8 cellular contexts compared by ENCODE assay signal in the genomic region with DNA sequence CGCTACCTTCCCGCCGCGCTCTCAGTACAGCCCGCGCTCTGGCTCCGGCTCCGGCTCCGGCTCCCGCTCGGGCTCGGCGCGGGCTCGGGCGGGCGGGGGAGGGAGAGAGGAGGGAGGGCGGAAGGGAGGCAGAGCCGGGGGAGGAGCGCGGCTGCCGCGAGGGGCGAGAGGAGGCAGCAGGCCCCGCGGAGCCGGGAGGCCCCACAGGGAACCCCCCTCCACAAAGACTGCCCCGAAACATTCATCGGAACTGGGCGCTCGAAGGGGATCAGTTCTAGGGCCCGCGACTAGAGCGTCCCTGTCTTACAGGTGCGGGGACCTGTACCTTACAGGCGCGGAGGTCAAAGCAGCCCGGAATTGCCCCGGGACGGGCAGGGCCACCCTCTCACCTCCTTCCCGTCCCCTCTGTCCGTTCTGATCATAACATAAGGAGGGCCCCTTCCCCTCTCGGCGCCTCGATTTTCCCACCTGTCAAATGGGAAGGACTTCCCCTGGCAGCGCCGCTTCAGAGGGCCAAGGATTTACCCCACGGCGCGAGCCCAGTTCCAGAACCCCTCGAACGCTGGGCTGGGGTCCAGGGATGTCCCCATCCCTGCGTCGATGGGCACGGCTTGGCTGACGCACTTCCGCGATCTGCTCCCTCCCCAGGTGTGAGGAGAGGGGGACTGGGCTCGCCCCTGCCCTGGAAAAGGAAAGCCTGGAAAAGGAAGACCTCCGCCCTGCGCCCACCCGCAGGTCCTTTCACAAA. TPM values are rescaled to one million over a fixed set of nuclear protein-coding genes. Genes with fewer than 3 reads are reported as not detected.
DNase-seq lines count a peak whose midpoint lies in the region; ATAC-seq, FAIRE-seq and TF ChIP-seq lines count a peak whose summit lies in the region.

SHISA8 (minus strand) TSS at position 40 of the 748 bp plus-strand sequence. CDS start 407 bp downstream, outside the sequence.

- peaks cover 56% of the 10 kb centered on the region for H3K27me3 Mint-ChIP-seq in T-helper 1 cell treated with Interleukin-12 subunit alpha and Interleukin-12 subunit beta and Interleukin-4 antibody, amounts not matched to agents 30 μg/mL and 1 μg/mL, for 36 hours (ENCODE audit: low read depth)

- no peak for TF ChIP-seq RAD21 in GM12878 (IDR thresholded peaks at IDR 0.05; ENCODE audit: insufficient read depth, low read depth, low read length)

- SMC1A ChIA-PET in GM12878 (lab: Charles Lee; ENCODE audit: uncharacterized antibody, unreplicated experiment): interaction anchor here (1.5 to 15.4 kb wide), 2 partner anchors 24 to 26 kb away, joined by 5 to 321 read pairs; no protein-coding TSS in a partner anchor

- POLR2A ChIA-PET in GM12878 (lab: Charles Lee): interaction anchor here (0.6 to 15.3 kb wide), 8 partner anchors 9 to 115 kb away, joined by 3 to 599 read pairs (median 4); partner anchors contain the start of genes CCDC134 and CENPM

- peaks cover 6 to 12% of the 10 kb centered on the region in 2 experiments; a peak in 3 of 4 replicates for H3K27me3 ChIP-seq in GM12878 (replicated peaks in 1 of 2; ENCODE audit: control insufficient read depth in 2 of 2, insufficient read depth in 2 of 2, low read length in 1 of 2)
- peaks cover 7 to 41% of the 10 kb centered on the region in 2 donors for H3K27me3 ChIP-seq in right lobe of liver

- H3K9me3 Mint-ChIP-seq in T-helper 1 cell treated with Interleukin-12 subunit alpha and Interleukin-12 subunit beta and Interleukin-4 antibody, amounts not matched to agents 30 μg/mL and 1 μg/mL, for 36 hours: no peaks in the 10 kb centered on the region

- H3K9ac ChIP-seq in GM12878 (ENCODE audit: control insufficient read depth, insufficient read depth, low read length): peak within 1 kb of the TSS; percentile 51; the same call in 1 of the 2 replicates

- intact Hi-C loops in GM12878 (cut with micrococcal nuclease; ENCODE audit: unreplicated experiment) (no loop called here), right lobe of liver (cut with DNase I) (no loop called here)

- H3K4me3 ChIP-seq in GM12878 (peak within 1 kb of the TSS; percentile 55; the same call in 1 of the 2 replicates), right lobe of liver (peak within 1 kb of the TSS in 1 of 3 donors; percentile 33)

- BruUV-seq in GM12878 (replicated peaks; lab: Mats Ljungman, UMichigan): no TSS peak

- H3K4me2 ChIP-seq in GM12878 (ENCODE audit: control insufficient read depth, insufficient read depth): peak within 1 kb of the TSS; percentile 89

- peaks cover 41% of the 10 kb centered on the region for H3K4me1 ChIP-seq in GM12878 (ENCODE audit: control insufficient read depth, insufficient read depth, low read length)
- H3K4me1 ChIP-seq in right lobe of liver: peaks cover 0 to 18% (median 0%) of the 10 kb centered on the region in 4 donors

- no peak for TF ChIP-seq CTCF in GM12878 (IDR thresholded peaks at IDR 0.05 in 2 of 3, conservative IDR thresholded peaks at IDR 0.05 in 1 of 3; ENCODE audit: control insufficient read depth in 2 of 3, extremely low read depth in 1 of 3, insufficient read depth in 1 of 3, low read depth in 3 of 3, low read length in 3 of 3)
- TF ChIP-seq CTCF in right lobe of liver (IDR thresholded peaks at IDR 0.05): no peak

- no peaks in the 10 kb centered on the region for H3K9me3 ChIP-seq in GM12878 (replicated peaks; ENCODE audit: control insufficient read depth, insufficient read depth, low read length)
- no peaks in the 10 kb centered on the region for H3K9me3 ChIP-seq in right lobe of liver

- CTCF ChIA-PET in GM12878 (lab: Yijun Ruan, JAX): interaction anchor here (1.3 to 2.0 kb wide), 3 partner anchors 10 to 53 kb away, joined by 4 read pairs; no protein-coding TSS in a partner anchor

- peak; percentile 71 for DNase-seq in DMS53 (lab: John Stamatoyannopoulos, UW)
- DNase-seq in DMS53 treated with DMSO at 0.1 percent for 48 hours (lab: John Stamatoyannopoulos, UW; ENCODE audit: unreplicated experiment): no peak
- DNase-seq in GM12878 (ENCODE audit: low read depth, low spot score): no peak
- DNase-seq in right lobe of liver: peak in 1 of 3 donors; percentile 56
- DNase-seq in stimulated activated CD8-positive, alpha-beta memory T cell treated with anti-CD3 and anti-CD28 coated beads, Interleukin-4, amount 100 ng/mL, for 4 hours (ENCODE audit: low read depth in 2 of 2, low spot score in 1 of 2): peak; percentile 33 to 47

- in situ Hi-C loops in GM12878 (cut with MboI): no loop called here

- H3K79me2 ChIP-seq in GM12878 (ENCODE audit: control insufficient read depth, insufficient read depth, low read length): no peaks in the 10 kb centered on the region

- H3K36me3 ChIP-seq in GM12878 (ENCODE audit: control insufficient read depth in 2 of 2, insufficient read depth in 2 of 2, low read length in 1 of 2) (no peaks in the 10 kb centered on the region), right lobe of liver (no peaks in the 10 kb centered on the region)

- H3K4me3 Mint-ChIP-seq in T-helper 1 cell treated with Interleukin-12 subunit alpha and Interleukin-12 subunit beta and Interleukin-4 antibody, amounts not matched to agents 30 μg/mL and 1 μg/mL, for 36 hours: peak within 1 kb of the TSS; percentile 10

- H3K4me1 Mint-ChIP-seq in T-helper 1 cell treated with Interleukin-12 subunit alpha and Interleukin-12 subunit beta and Interleukin-4 antibody, amounts not matched to agents 30 μg/mL and 1 μg/mL, for 36 hours (ENCODE audit: low read depth): peaks cover 19% of the 10 kb centered on the region

- H3K27ac Mint-ChIP-seq in T-helper 1 cell treated with Interleukin-12 subunit alpha and Interleukin-12 subunit beta and Interleukin-4 antibody, amounts not matched to agents 30 μg/mL and 1 μg/mL, for 36 hours: no peak within 1 kb of the TSS

- peaks cover 6% of the 10 kb centered on the region; the same call in 1 of the 2 replicates for H4K20me1 ChIP-seq in GM12878 (ENCODE audit: control insufficient read depth, insufficient read depth)

- TF ChIP-seq POLR2A in GM12878 (IDR thresholded peaks at IDR 0.05; ENCODE audit: low read depth, low read length) (peak; percentile 60), right lobe of liver (IDR thresholded peaks at IDR 0.05) (no peak)

- FAIRE-seq in GM12878 (lab: Jason Lieb, UNC): no peak

- TF ChIP-seq EP300 in GM12878 (IDR thresholded peaks at IDR 0.05; ENCODE audit: borderline replicate concordance in 1 of 2, control insufficient read depth in 1 of 2, low read depth in 2 of 2, low read length in 2 of 2): no peak

- H2AFZ ChIP-seq in GM12878 (ENCODE audit: control insufficient read depth, low read depth, low read length): peak within 1 kb of the TSS; percentile 69

- RAD21 ChIA-PET in GM12878 (lab: Charles Lee; ENCODE audit: unreplicated experiment): interaction anchor here (0.8 to 5.8 kb wide), 7 partner anchors 10 to 53 kb away, joined by 3 to 40 read pairs (median 7); partner anchors contain the start of gene TNFRSF13C

- 39% methylated on average over 30 of the region's 62 CpGs for WGBS in GM12878 (ENCODE audit: insufficient coverage, insufficient replicate concordance, low lambda C conversion rate, missing lambda C conversion rate)
- 2% methylated on average over 19 of the region's 62 CpGs for WGBS in right lobe of liver (ENCODE audit: insufficient coverage, low coverage, low lambda C conversion rate, missing lambda C conversion rate)

- H3K36me3 Mint-ChIP-seq in T-helper 1 cell treated with Interleukin-12 subunit alpha and Interleukin-12 subunit beta and Interleukin-4 antibody, amounts not matched to agents 30 μg/mL and 1 μg/mL, for 36 hours (ENCODE audit: low read depth): no peaks in the 10 kb centered on the region

- H3K27ac ChIP-seq in GM12878 (ENCODE audit: control insufficient read depth, insufficient read depth): no peak within 1 kb of the TSS
- H3K27ac ChIP-seq in right lobe of liver: no peak within 1 kb of the TSS

- peak; percentile 21 for ATAC-seq in GM12878
- peak; percentile 64 to 71 (median 68) for ATAC-seq in right lobe of liver
- ATAC-seq in GM19324 (IDR thresholded peaks at IDR 0.05; ENCODE audit: low FRiP score, unreplicated experiment): no peak
- no peak for ATAC-seq in HG02884 (IDR thresholded peaks at IDR 0.05; ENCODE audit: unreplicated experiment)

TF ChIP-seq in GM12878, 131 proteins besides CTCF, POLR2A, EP300 and RAD21 (continues in another document):
- no peak for TF ChIP-seq SUZ12 (IDR thresholded peaks at IDR 0.05; ENCODE audit: unreplicated experiment)
- TF ChIP-seq, protein P1, sequence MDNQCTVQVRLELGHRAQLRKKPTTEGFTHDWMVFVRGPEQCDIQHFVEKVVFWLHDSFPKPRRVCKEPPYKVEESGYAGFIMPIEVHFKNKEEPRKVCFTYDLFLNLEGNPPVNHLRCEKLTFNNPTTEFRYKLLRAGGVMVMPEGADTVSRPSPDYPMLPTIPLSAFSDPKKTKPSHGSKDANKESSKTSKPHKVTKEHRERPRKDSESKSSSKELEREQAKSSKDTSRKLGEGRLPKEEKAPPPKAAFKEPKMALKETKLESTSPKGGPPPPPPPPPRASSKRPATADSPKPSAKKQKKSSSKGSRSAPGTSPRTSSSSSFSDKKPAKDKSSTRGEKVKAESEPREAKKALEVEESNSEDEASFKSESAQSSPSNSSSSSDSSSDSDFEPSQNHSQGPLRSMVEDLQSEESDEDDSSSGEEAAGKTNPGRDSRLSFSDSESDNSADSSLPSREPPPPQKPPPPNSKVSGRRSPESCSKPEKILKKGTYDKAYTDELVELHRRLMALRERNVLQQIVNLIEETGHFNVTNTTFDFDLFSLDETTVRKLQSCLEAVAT (IDR thresholded peaks at IDR 0.05): 0 out of 2 replicates have a peak, but pooled peaks have one; percentile 42

RNA-seq across cellular contexts. Expression of gene SHISA8, which starts in this region (rescaled TPM):
- total RNA-seq in GM12878 (2013; cell fraction: nucleolus; rRNA removed): 10.3 and 11.3 TPM in 2 replicates
- total RNA-seq in GM12878 (2014; rRNA removed) (3.6 and 6.8 TPM in 2 replicates), GM12878 (2014; rRNA removed; fragmentation: Illumina TruSeq; extraction: Trizol) (0.22 and 0.28 TPM in 2 replicates), GM12878 (2021) (8.6 and 10.1 TPM in 2 replicates), right lobe of liver (not detected)
- 0.26 TPM for polyA plus RNA-seq in GM12878 (2011; ENCODE audit: low read depth)
- polyA plus RNA-seq in GM12878 (2011; rRNA removed) (0.06 and 0.08 TPM in 2 replicates), GM12878 (2014; fragmentation: Illumina TruSeq; extraction: Trizol) (0.06 TPM in 1 of 2 replicates, not detected in the other), GM12878 (2014; fragmentation: Nextera tagmentation; extraction: Ambion mirVana) (under 1 TPM; 0.13 to 0.40 TPM), GM12878 (2014; rRNA removed) (5.9 and 6.5 TPM in 2 replicates), GM12878 (2016; fragmentation: Nextera tagmentation; extraction: Ambion mirVana) (under 1 TPM; 0.20 to 0.27 TPM)
- 0.03 and 0.33 TPM in 2 replicates for polyA plus RNA-seq in GM12878 (2011; cell fraction: cytosol; rRNA removed)
- 2.4 and 3.6 TPM in 2 replicates for polyA plus RNA-seq in GM12878 (2011; cell fraction: nucleus; rRNA removed)
- polyA plus RNA-seq in GM12878 (2012): 3.6 and 5.2 TPM in 2 replicates
- not detected in 2 replicates for polyA minus RNA-seq in GM12878 (2011; rRNA and poly(A)+ RNA removed)
- polyA minus RNA-seq in GM12878 (2011; cell fraction: cytosol; rRNA and poly(A)+ RNA removed): not detected in 2 replicates
- 0.29 TPM in 1 of 2 replicates, not detected in the other for polyA minus RNA-seq in GM12878 (2011; cell fraction: nucleus; rRNA and poly(A)+ RNA removed)

Comparison
In these comparisons a context has a peak if more than half of its experiments do, and no peak if none do; other contexts are left out.
1. DNase-seq: peak in DMS53 (single experiment) and stimulated activated CD8-positive, alpha-beta memory T cell treated with anti-CD3 and anti-CD28 coated beads, Interleukin-4, amount 100 ng/mL, for 4 hours (2 of 2); none in DMS53 treated with DMSO at 0.1 percent for 48 hours (single experiment) and GM12878 (single experiment).
2. Peak in ATAC-seq in right lobe of liver; RNA of the gene not detected or under 1 TPM.